8 cellular contexts compared by ENCODE assay signal in genomic region chr4:105474110-105474518, GRCh38. TPM values are rescaled to one million over a fixed set of nuclear protein-coding genes. Genes with fewer than 3 reads are reported as not detected.
DNase-seq lines count a peak whose midpoint lies in the region; ATAC-seq, FAIRE-seq and TF ChIP-seq lines count a peak whose summit lies in the region.

No MANE protein-coding gene starts in this region.

- no peak for TF ChIP-seq EP300 in A549 (IDR thresholded peaks at IDR 0.05)

- TF ChIP-seq CTCF in A549 (IDR thresholded peaks at IDR 0.05) (no peak; the same call in 2 of the 3 replicates), GM12872 (IDR thresholded peaks at IDR 0.05; ENCODE audit: insufficient read depth, low read depth, low read length) (peak; percentile 92), psoas muscle (IDR thresholded peaks at IDR 0.05) (peak; percentile 88)

- H3K27me3 ChIP-seq in psoas muscle (ENCODE audit: insufficient read depth in 3 of 3, low read length in 2 of 3): no peaks in the 10 kb centered on the region

- DNase-seq in A549 (ENCODE audit: low read depth in 1 of 2, low spot score in 1 of 2) (peak in 1 of 2 experiments; percentile 76), cardiac septum (ENCODE audit: low spot score) (peak; percentile 94), psoas muscle (peak; percentile 89 to 93), NCI-H1048 (lab: John Stamatoyannopoulos, UW) (no peak), RPMI8226 (no peak)
- peak; percentile 85 to 87 for DNase-seq in activated naive CD4-positive, alpha-beta T cell treated with anti-CD3 and anti-CD28 coated beads, Interleukin-2, amount 50 U/mL, for 72 hours (ENCODE audit: low spot score in 2 of 2)

- 0 out of 5 replicates have a peak, but pooled peaks of 1 of the 2 experiments have one; percentile 30 for TF ChIP-seq RAD21 in A549 (conservative IDR thresholded peaks at IDR 0.05 in 1 of 2, IDR thresholded peaks at IDR 0.05 in 1 of 2)

- no peak for FAIRE-seq in A549 (lab: Jason Lieb, UNC)

- H3K27ac ChIP-seq in A549: peak overlapping the region in 1 of 2 experiments; percentile 99; a peak in 4 of 6 replicates
- H3K27ac ChIP-seq in psoas muscle: peak overlapping the region; percentile 94

- CTCF ChIA-PET in A549 (lab: Yijun Ruan, JAX): interaction anchor here (0.6 to 2.0 kb wide), 24 partner anchors 10 to 727 kb away, joined by 3 to 10 read pairs (median 4); partner anchors contain the start of genes GSTCD, INTS12 and TET2

- intact Hi-C loops in cardiac septum (cut with DNase I) (loop anchor here (5.0 kb wide), 2 partner anchors 87 to 232 kb away; no protein-coding TSS in a partner anchor), psoas muscle (cut with DNase I) (loop anchor here in 1 of 2 donors (5.0 to 10.0 kb wide), 3 partner anchors 199 to 549 kb away; partner anchors contain the start of genes GSTCD and INTS12)

- ATAC-seq in A549: peak; percentile 14; a peak in 5 of 6 replicates
- peak; percentile 9 for ATAC-seq in HG03354 (IDR thresholded peaks at IDR 0.05; ENCODE audit: poor library complexity, severe bottlenecking, unreplicated experiment)
- ATAC-seq in activated naive CD4-positive, alpha-beta T cell treated with anti-CD3 and anti-CD28 coated beads, Interleukin-2, amount 50 U/mL, for 72 hours: no peak
- no peak for ATAC-seq in psoas muscle

- no peaks in the 10 kb centered on the region for H3K9me3 Mint-ChIP-seq in activated naive CD4-positive, alpha-beta T cell treated with anti-CD3 and anti-CD28 coated beads, Interleukin-2, amount 50 U/mL, for 72 hours

- 11% methylated on average over 13 of the region's 21 CpGs for WGBS in A549 (ENCODE audit: missing lambda C conversion rate)
- WGBS in psoas muscle, 3 donors: 8 to 17% (median 8%) methylated on average over 14 to 21 of the region's 21 CpGs

- H3K36me3 Mint-ChIP-seq in activated naive CD4-positive, alpha-beta T cell treated with anti-CD3 and anti-CD28 coated beads, Interleukin-2, amount 50 U/mL, for 72 hours: peaks cover 6 to 11% of the 10 kb centered on the region in 2 donors

- TF ChIP-seq POLR2A in A549 (IDR thresholded peaks at IDR 0.05; ENCODE audit: low read length): no peak

- H3K4me2 ChIP-seq in A549: peak overlapping the region; percentile 67

- no peaks in the 10 kb centered on the region for H3K9me3 ChIP-seq in A549
- no peaks in the 10 kb centered on the region for H3K9me3 ChIP-seq in psoas muscle

- POLR2A ChIA-PET in A549 (lab: Yijun Ruan, JAX): interaction anchor here (0.5 to 1.9 kb wide), 7 partner anchors 8 to 721 kb away, joined by 3 to 9 read pairs (median 3); partner anchors contain the start of gene TET2

- peak overlapping the region in 1 of 2 donors; percentile 99 for H3K27ac Mint-ChIP-seq in activated naive CD4-positive, alpha-beta T cell treated with anti-CD3 and anti-CD28 coated beads, Interleukin-2, amount 50 U/mL, for 72 hours

- H3K4me1 ChIP-seq in A549 (peaks cover 14% of the 10 kb centered on the region), psoas muscle (peaks cover 19% of the 10 kb centered on the region)

- H3K36me3 ChIP-seq in psoas muscle (ENCODE audit: insufficient read depth in 1 of 2, low read depth in 1 of 2): no peaks in the 10 kb centered on the region

- H3K4me3 ChIP-seq in A549 (peak overlapping the region; percentile 78; the same call in 2 of the 3 replicates), psoas muscle (peak overlapping the region; percentile 85)

TF ChIP-seq in A549, 52 proteins besides CTCF, POLR2A, EP300 and RAD21:
- TF ChIP-seq ZFP36 (IDR thresholded peaks at IDR 0.05; ENCODE audit: borderline replicate concordance, partially characterized antibody) (no peak), JUNB (IDR thresholded peaks at IDR 0.05) (no peak), PHF8 (IDR thresholded peaks at IDR 0.05; ENCODE audit: borderline replicate concordance, low read depth) (no peak), USF2 (IDR thresholded peaks at IDR 0.05) (no peak), HOXA7 (CRISPR knock-in tag; IDR thresholded peaks at IDR 0.05) (no peak), ZC3H11A (IDR thresholded peaks at IDR 0.05) (no peak), BCL3 (IDR thresholded peaks at IDR 0.05) (no peak), TP53 (CRISPR knock-in tag; IDR thresholded peaks at IDR 0.05) (no peak)
- TF ChIP-seq, protein P1, sequence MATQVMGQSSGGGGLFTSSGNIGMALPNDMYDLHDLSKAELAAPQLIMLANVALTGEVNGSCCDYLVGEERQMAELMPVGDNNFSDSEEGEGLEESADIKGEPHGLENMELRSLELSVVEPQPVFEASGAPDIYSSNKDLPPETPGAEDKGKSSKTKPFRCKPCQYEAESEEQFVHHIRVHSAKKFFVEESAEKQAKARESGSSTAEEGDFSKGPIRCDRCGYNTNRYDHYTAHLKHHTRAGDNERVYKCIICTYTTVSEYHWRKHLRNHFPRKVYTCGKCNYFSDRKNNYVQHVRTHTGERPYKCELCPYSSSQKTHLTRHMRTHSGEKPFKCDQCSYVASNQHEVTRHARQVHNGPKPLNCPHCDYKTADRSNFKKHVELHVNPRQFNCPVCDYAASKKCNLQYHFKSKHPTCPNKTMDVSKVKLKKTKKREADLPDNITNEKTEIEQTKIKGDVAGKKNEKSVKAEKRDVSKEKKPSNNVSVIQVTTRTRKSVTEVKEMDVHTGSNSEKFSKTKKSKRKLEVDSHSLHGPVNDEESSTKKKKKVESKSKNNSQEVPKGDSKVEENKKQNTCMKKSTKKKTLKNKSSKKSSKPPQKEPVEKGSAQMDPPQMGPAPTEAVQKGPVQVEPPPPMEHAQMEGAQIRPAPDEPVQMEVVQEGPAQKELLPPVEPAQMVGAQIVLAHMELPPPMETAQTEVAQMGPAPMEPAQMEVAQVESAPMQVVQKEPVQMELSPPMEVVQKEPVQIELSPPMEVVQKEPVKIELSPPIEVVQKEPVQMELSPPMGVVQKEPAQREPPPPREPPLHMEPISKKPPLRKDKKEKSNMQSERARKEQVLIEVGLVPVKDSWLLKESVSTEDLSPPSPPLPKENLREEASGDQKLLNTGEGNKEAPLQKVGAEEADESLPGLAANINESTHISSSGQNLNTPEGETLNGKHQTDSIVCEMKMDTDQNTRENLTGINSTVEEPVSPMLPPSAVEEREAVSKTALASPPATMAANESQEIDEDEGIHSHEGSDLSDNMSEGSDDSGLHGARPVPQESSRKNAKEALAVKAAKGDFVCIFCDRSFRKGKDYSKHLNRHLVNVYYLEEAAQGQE (IDR thresholded peaks at IDR 0.05): no peak

RNA-seq across cellular contexts. Expression of gene PPA2, which starts 0.3 kb away (rescaled TPM):
- polyA plus RNA-seq in A549 (2011; rRNA removed): 125 and 140 TPM in 2 replicates
- 35.9 and 36.2 TPM in 2 replicates for polyA plus RNA-seq in A549 (2012; cell fraction: cytosol; rRNA removed)
- 18.8 and 24.5 TPM in 2 replicates for polyA plus RNA-seq in A549 (2012; cell fraction: nucleus; rRNA removed)
- polyA plus RNA-seq in A549 (2017; fragmentation: RNase III; extraction: RNeasy Plus Mini Kit Qiagen cat#74134 plus additional on column Dnase treatment): 87.1 to 94.8 TPM (median 89.1 TPM) in 3 replicates
- 23.2 and 30.4 TPM in 2 replicates for polyA minus RNA-seq in A549 (2011; rRNA and poly(A)+ RNA removed)
- 10 to 100 TPM; 45.2 to 81.1 TPM for total RNA-seq in activated naive CD4-positive, alpha-beta T cell treated with anti-CD3 and anti-CD28 coated beads, Interleukin-2, amount 50 U/mL, for 72 hours
- total RNA-seq in cardiac septum: 81.6 TPM
- 10 to 100 TPM; 39.9 to 48.5 (median 41.9) TPM for total RNA-seq in psoas muscle
- polyA plus RNA-seq in psoas muscle: 10 to 100 TPM; 33.1 to 43.1 (median 36.2) TPM

Comparison
In these comparisons a context has a peak if more than half of its experiments do, and no peak if none do; other contexts are left out.
1. ATAC-seq: peak in A549 (2 of 2) and HG03354 (single experiment); none in activated naive CD4-positive, alpha-beta T cell treated with anti-CD3 and anti-CD28 coated beads, Interleukin-2, amount 50 U/mL, for 72 hours (0 of 2) and psoas muscle (0 of 4).
2. DNase-seq: peak in activated naive CD4-positive, alpha-beta T cell treated with anti-CD3 and anti-CD28 coated beads, Interleukin-2, amount 50 U/mL, for 72 hours (2 of 2), cardiac septum (single experiment) and psoas muscle (2 of 2); none in NCI-H1048 (single experiment) and RPMI8226 (single experiment).